ENCODE assay signal across 7 cellular contexts in the genomic region with DNA sequence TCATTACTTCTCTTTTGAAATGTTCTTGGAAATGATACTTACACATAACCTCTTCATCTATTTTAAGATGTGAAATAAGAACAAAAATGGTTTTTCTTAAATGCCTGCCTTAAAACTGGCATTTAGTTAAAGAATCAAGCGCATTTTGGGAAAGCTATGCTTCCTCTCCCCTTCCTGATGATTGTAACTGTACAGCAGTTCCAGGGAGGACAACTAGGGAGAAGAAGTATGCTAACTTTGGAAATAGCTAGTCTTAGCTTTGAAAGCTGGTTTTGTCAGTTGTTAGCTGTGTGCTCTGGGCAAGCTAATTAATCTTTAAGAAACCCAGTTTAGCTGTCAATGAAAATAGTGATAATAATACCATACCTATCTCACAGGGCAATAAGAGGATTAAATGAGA. TPM values are rescaled to one million over a fixed set of nuclear protein-coding genes. Genes with fewer than 3 reads are reported as not detected.
"Had no signal": no experiment of that assay in that cellular context is flagged by ENCODE, and none has a peak within 500 bp of the region (broad histone marks: within the 10 kb centered on the region; RNA-seq: fewer than 3 reads in every experiment).

No MANE protein-coding gene starts in this region.

- FAIRE-seq: GM12878, GM12891, GM12892, GM18507, GM19239 had no signal

- H3K4me3 ChIP-seq: GM12878 had no signal

- ATAC-seq: GM12878 had no signal

- DNase-seq: GDM1, GF-D8 had no signal

RNA-seq across cellular contexts. Expression of gene ADCYAP1, which starts 8.4 kb away (rescaled TPM):
- total RNA-seq: GM12878 had no signal
